Comparison of ENCODE assay signal across 9 cellular contexts in the genomic region with DNA sequence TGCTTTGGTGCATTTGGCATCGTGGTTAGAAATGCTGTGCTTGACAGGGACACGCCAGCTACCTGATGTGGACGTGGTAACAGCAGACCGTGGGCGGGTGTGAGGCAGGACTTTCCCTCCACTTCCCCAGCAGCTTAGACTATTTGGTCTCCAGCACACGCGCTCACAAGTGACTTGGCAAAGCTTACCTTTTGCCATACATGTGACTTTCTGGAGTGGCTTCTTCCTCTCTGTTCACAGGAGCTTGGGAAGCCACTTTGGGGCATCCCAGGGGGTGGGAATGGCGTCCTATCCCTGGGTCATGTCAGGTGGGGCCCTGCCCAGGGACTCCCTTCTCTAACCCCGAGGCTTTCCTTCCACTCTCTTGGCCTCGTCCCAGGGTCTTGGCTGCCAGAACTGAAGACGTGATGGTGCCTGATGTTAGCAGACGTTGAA.
A peak's percentile ranks its signal among the peaks of the same experiment; 100 is the strongest.
DNase-seq lines count a peak whose midpoint lies in the region; ATAC-seq and TF ChIP-seq lines count a peak whose summit lies in the region.
"Had no signal": no experiment of that assay in that cellular context is flagged by ENCODE, and none has a peak within 500 bp of the region (broad histone marks: within the 10 kb centered on the region; RNA-seq: fewer than 3 reads in every experiment).

No MANE protein-coding gene starts in this region.

- H3K4me2 ChIP-seq in mammary epithelial cell (ENCODE audit: insufficient read depth, low read depth, low read length) = no peak overlapping the region

- H3K9me3 ChIP-seq in mammary epithelial cell (replicated peaks; ENCODE audit: insufficient read depth, low read length) (no peaks in the 10 kb centered on the region), esophagus squamous epithelium (no peaks in the 10 kb centered on the region), upper lobe of left lung (no peaks in the 10 kb centered on the region)

- peak overlapping the region; percentile 87 for H2AFZ ChIP-seq in mammary epithelial cell (ENCODE audit: low read depth, low read length)

- H3K27me3 ChIP-seq in mammary epithelial cell (ENCODE audit: insufficient read depth, low read length) = no peaks in the 10 kb centered on the region
- H3K27me3 ChIP-seq in esophagus squamous epithelium = no peaks in the 10 kb centered on the region
- H3K27me3 ChIP-seq in upper lobe of left lung = no peaks in the 10 kb centered on the region

- no peak overlapping the region for H3K9ac ChIP-seq in mammary epithelial cell (ENCODE audit: insufficient read depth, low read length)

- peak; percentile 66 for ATAC-seq in HG03521 (IDR thresholded peaks at IDR 0.05; ENCODE audit: unreplicated experiment)
- ATAC-seq in upper lobe of left lung (ENCODE audit: low FRiP score in 2 of 2) = peak; percentile 31

- DNase-seq in mammary epithelial cell (peak; percentile 15), MCF 10A (ENCODE audit: unreplicated experiment) (no peak), esophagus squamous epithelium (lab: John Stamatoyannopoulos, UW) (no peak), upper lobe of left lung (peak in 1 of 2 donors; percentile 33), NCI-H2081 (lab: John Stamatoyannopoulos, UW) (no peak), hepatic stellate cell (ENCODE audit: low spot score) (no peak), SIG-M5 treated with dmso at 0.1 percent for 504 hours (lab: John Stamatoyannopoulos, UW; ENCODE audit: unreplicated experiment) (no peak)
- DNase-seq: mesendoderm had no signal

- H3K79me2 ChIP-seq in mammary epithelial cell (ENCODE audit: insufficient read depth, low read length) = no peaks in the 10 kb centered on the region

- TF ChIP-seq EP300 in upper lobe of left lung (IDR thresholded peaks at IDR 0.05) = no peak

- H3K36me3 Mint-ChIP-seq in MCF 10A (ENCODE audit: insufficient read depth, unreplicated experiment) = no peaks in the 10 kb centered on the region

- CTCF ChIA-PET in mammary epithelial cell (lab: Charles Lee; ENCODE audit: low non-redundant PET) (no interaction called here), MCF 10A (lab: Yijun Ruan, JAX) (interaction anchor here (0.6 to 0.7 kb wide), 2 partner anchors 581 to 790 kb away, joined by 3 to 5 read pairs; no protein-coding TSS in a partner anchor)

- H3K27ac ChIP-seq in mammary epithelial cell (ENCODE audit: insufficient read depth, low read depth, low read length) (no peak overlapping the region), esophagus squamous epithelium (peak overlapping the region in 3 of 4 donors; percentile 19 to 39 (median 27)), upper lobe of left lung (peak overlapping the region in 1 of 4 donors; percentile 23)

- H3K27me3 Mint-ChIP-seq in MCF 10A (ENCODE audit: insufficient read depth, unreplicated experiment) = no peaks in the 10 kb centered on the region

- WGBS in mammary epithelial cell (ENCODE audit: low coverage, missing lambda C conversion rate) = 30% methylated on average over 12 of the region's 12 CpGs
- WGBS in esophagus squamous epithelium, 2 donors = 28 to 32% methylated on average over 5 to 11 of the region's 12 CpGs
- 52 to 66% methylated on average over 11 to 12 of the region's 12 CpGs for WGBS in upper lobe of left lung, 2 donors

- intact Hi-C loops in mammary epithelial cell (cut with micrococcal nuclease) = no loop called here
- intact Hi-C loops in MCF 10A (cut with micrococcal nuclease) = no loop called here
- intact Hi-C loops in esophagus squamous epithelium (cut with DNase I) = no loop called here

- in situ Hi-C loops in mammary epithelial cell (cut with MboI; ENCODE audit: low sequenced_read_pairs in 2 of 2) = no loop called here

- BruUV-seq in mammary epithelial cell (replicated peaks; lab: Mats Ljungman, UMichigan) (no TSS peak), MCF 10A (replicated peaks; lab: Mats Ljungman, UMichigan) (no TSS peak)

- no peaks in the 10 kb centered on the region for H4K20me1 ChIP-seq in mammary epithelial cell (ENCODE audit: insufficient read depth, low read length)

- dilution Hi-C loops in mammary epithelial cell (cut with HindIII; ENCODE audit: low sequenced_read_pairs) = no loop called here

- TF ChIP-seq POLR2A in esophagus squamous epithelium (IDR thresholded peaks at IDR 0.05) = no peak
- TF ChIP-seq POLR2A in upper lobe of left lung (IDR thresholded peaks at IDR 0.05) = no peak

- no peak overlapping the region for H3K27ac Mint-ChIP-seq in MCF 10A (ENCODE audit: low read depth, unreplicated experiment)

- H3K4me1 ChIP-seq in mammary epithelial cell (ENCODE audit: insufficient read depth, low read length) = no peaks in the 10 kb centered on the region
- peaks cover 0 to 9% (median 0%) of the 10 kb centered on the region in 3 donors for H3K4me1 ChIP-seq in esophagus squamous epithelium
- H3K4me1 ChIP-seq in upper lobe of left lung = peaks cover 0 to 7% (median 0%) of the 10 kb centered on the region in 4 donors

- no peaks in the 10 kb centered on the region for H3K9me3 Mint-ChIP-seq in MCF 10A (ENCODE audit: unreplicated experiment)

- H3K4me1 Mint-ChIP-seq in MCF 10A (ENCODE audit: insufficient read depth, unreplicated experiment) = no peaks in the 10 kb centered on the region

- no peak overlapping the region for H3K4me3 Mint-ChIP-seq in MCF 10A (ENCODE audit: unreplicated experiment)

- TF ChIP-seq CTCF in mammary epithelial cell (conservative IDR thresholded peaks at IDR 0.05 in 1 of 2, IDR thresholded peaks at IDR 0.05 in 1 of 2; ENCODE audit: extremely low read depth in 1 of 2, insufficient read depth in 1 of 2, low read depth in 1 of 2, low read length in 2 of 2) = no peak
- TF ChIP-seq CTCF in MCF 10A (IDR thresholded peaks at IDR 0.05; ENCODE audit: unreplicated experiment) = no peak
- no peak for TF ChIP-seq CTCF in esophagus squamous epithelium (IDR thresholded peaks at IDR 0.05)
- TF ChIP-seq CTCF in upper lobe of left lung (IDR thresholded peaks at IDR 0.05) = no peak

- POLR2A ChIA-PET in MCF 10A (lab: Yijun Ruan, JAX) = interaction anchor here (0.9 to 1.2 kb wide), 2 partner anchors 11 to 22 kb away, joined by 3 read pairs; no protein-coding TSS in a partner anchor

- no peaks in the 10 kb centered on the region for H3K36me3 ChIP-seq in mammary epithelial cell (ENCODE audit: insufficient read depth, low read length)
- H3K36me3 ChIP-seq in esophagus squamous epithelium = no peaks in the 10 kb centered on the region
- no peaks in the 10 kb centered on the region for H3K36me3 ChIP-seq in upper lobe of left lung

- H3K4me3 ChIP-seq in mammary epithelial cell (replicated peaks in 1 of 3; ENCODE audit: insufficient read depth in 1 of 3, low read depth in 2 of 3, low read length in 3 of 3) (no peak overlapping the region), esophagus squamous epithelium (peak overlapping the region in 2 of 4 donors; percentile 14 to 21), upper lobe of left lung (no peak overlapping the region)
